In genomic region chr1:1460540-1461130, GRCh38 we compare ENCODE assay signal across 14 cellular contexts. TPM values are rescaled to one million over a fixed set of nuclear protein-coding genes. Genes with fewer than 3 reads are reported as not detected.
DNase-seq lines count a peak whose midpoint lies in the region; ATAC-seq and TF ChIP-seq lines count a peak whose summit lies in the region.
"Had no signal": no experiment of that assay in that cellular context is flagged by ENCODE, and none has a peak within 500 bp of the region (broad histone marks: within the 10 kb centered on the region; RNA-seq: fewer than 3 reads in every experiment).

No MANE protein-coding gene starts in this region.

- H3K4me1 ChIP-seq in BLaER1 (peaks cover 77% of the 10 kb centered on the region), SJCRH30 (peaks cover 19% of the 10 kb centered on the region), osteoblast (ENCODE audit: insufficient read depth, low read length) (no peaks in the 10 kb centered on the region)

- TF ChIP-seq CTCF in GM13976 (IDR thresholded peaks at IDR 0.05; ENCODE audit: borderline replicate concordance, control extremely low read depth, extremely low read depth, insufficient read depth, missing control alignments) (no peak), osteoblast (IDR thresholded peaks at IDR 0.05; ENCODE audit: extremely low read depth, low read depth, low read length) (no peak)

- H3K9me3 ChIP-seq in BLaER1 (no peaks in the 10 kb centered on the region), SJCRH30 (replicated peaks) (0 out of 2 replicates have a peak, but pooled peaks cover under 1% of the 10 kb centered on the region), osteoblast (ENCODE audit: low read depth, low read length) (no peaks in the 10 kb centered on the region)

- H3K27me3 ChIP-seq in BLaER1 (no peaks in the 10 kb centered on the region), SJCRH30 (peaks cover 39% of the 10 kb centered on the region), osteoblast (ENCODE audit: insufficient read depth, low read length) (no peaks in the 10 kb centered on the region)

- in situ Hi-C loops in GM13976 (cut with MboI; ENCODE audit: low sequenced_read_pairs, unreplicated experiment), result no loop called here

- H3K79me2 ChIP-seq in osteoblast (ENCODE audit: insufficient read depth, low read length), result no peaks in the 10 kb centered on the region

- H3K4me2 ChIP-seq in BLaER1 (peak overlapping the region; percentile 90), osteoblast (ENCODE audit: insufficient read depth, low read length) (no peak overlapping the region)
- H3K4me2 ChIP-seq: GM23338 had no signal

- DNase-seq in GM13976 (ENCODE audit: low spot score), result peak; percentile 32
- peak; percentile 33 to 50 for DNase-seq in SJCRH30
- DNase-seq in osteoblast (ENCODE audit: insufficient read length, low spot score, missing footprints), result peak; percentile 79
- no peak for DNase-seq in LoVo (ENCODE audit: low spot score)
- DNase-seq: ACHN; Calu3; CD8-positive, alpha-beta T cell; DMS79 treated with DMSO at 0.1 percent for 48 hours; GF-D8; KG1 had no signal

- no peaks in the 10 kb centered on the region for H4K20me1 ChIP-seq in BLaER1
- H4K20me1 ChIP-seq in osteoblast (ENCODE audit: insufficient read depth, low read length), result no peaks in the 10 kb centered on the region

- H3K9ac ChIP-seq in BLaER1, result no peak overlapping the region

- ATAC-seq in GM18517 (IDR thresholded peaks at IDR 0.05; ENCODE audit: unreplicated experiment) (no peak), GM18907 (IDR thresholded peaks at IDR 0.05; ENCODE audit: unreplicated experiment) (no peak)
- ATAC-seq: CD8-positive, alpha-beta T cell; GM23338 had no signal

- no peak overlapping the region for H3K4me3 ChIP-seq in BLaER1
- no peak overlapping the region for H3K4me3 ChIP-seq in SJCRH30
- H3K4me3 ChIP-seq in osteoblast (ENCODE audit: insufficient read depth, low read length), result no peak overlapping the region
- H3K4me3 ChIP-seq: GM23338 had no signal

- H3K27ac ChIP-seq in BLaER1 (peak overlapping the region; percentile 81), SJCRH30 (no peak overlapping the region), osteoblast (ENCODE audit: low read depth, low read length) (no peak overlapping the region)

- no peak overlapping the region for H2AFZ ChIP-seq in osteoblast (ENCODE audit: low read length)
- H2AFZ ChIP-seq: GM23338 had no signal

- no peaks in the 10 kb centered on the region for H3K36me3 ChIP-seq in BLaER1
- no peaks in the 10 kb centered on the region for H3K36me3 ChIP-seq in SJCRH30
- H3K36me3 ChIP-seq in osteoblast (ENCODE audit: insufficient read depth, low read length), result no peaks in the 10 kb centered on the region

RNA-seq across cellular contexts. Expression of gene ATAD3B, which starts 10.9 kb away (rescaled TPM):
- total RNA-seq in SJCRH30 (2014; rRNA removed; shearing (Covaris generic)), result 53.1 and 55.5 TPM in 2 replicates
- total RNA-seq in osteoblast, result 10.6 and 14.5 TPM in 2 replicates

RNA-seq across cellular contexts. Expression of gene ATAD3C, which starts 11.1 kb away (rescaled TPM):
- total RNA-seq in SJCRH30 (2014; rRNA removed; shearing (Covaris generic)), result 0.20 TPM in 1 of 2 replicates, not detected in the other
- under 0.01 and 0.59 TPM in 2 replicates for total RNA-seq in osteoblast

RNA-seq across cellular contexts. Expression of gene VWA1, which starts 25.1 kb away (rescaled TPM):
- 0.58 and 3.3 TPM in 2 replicates for total RNA-seq in SJCRH30 (2014; rRNA removed; shearing (Covaris generic))
- 2.4 and 4.3 TPM in 2 replicates for total RNA-seq in osteoblast
- total RNA-seq: CD8-positive, alpha-beta T cell had no signal

RNA-seq across cellular contexts. Expression of gene ANKRD65, which starts 39.6 kb away (rescaled TPM):
- total RNA-seq in SJCRH30 (2014; rRNA removed; shearing (Covaris generic)), result 6.1 and 6.2 TPM in 2 replicates
- total RNA-seq in osteoblast, result 1.2 and 1.8 TPM in 2 replicates
- total RNA-seq: Calu3; CD8-positive, alpha-beta T cell had no signal

RNA-seq across cellular contexts. Expression of gene ATAD3A, which starts 51.3 kb away (rescaled TPM):
- 72.6 and 74.7 TPM in 2 replicates for total RNA-seq in SJCRH30 (2014; rRNA removed; shearing (Covaris generic))
- total RNA-seq in osteoblast, result 18.6 and 19.9 TPM in 2 replicates
